Comparison of ENCODE assay signal across 8 cellular contexts in genomic region chr3:72447059-72447946, GRCh38. TPM values are rescaled to one million over a fixed set of nuclear protein-coding genes. Genes with fewer than 3 reads are reported as not detected.
A peak's percentile ranks its signal among the peaks of the same experiment; 100 is the strongest.
DNase-seq lines count a peak whose midpoint lies in the region; ATAC-seq and TF ChIP-seq lines count a peak whose summit lies in the region.

No MANE protein-coding gene starts in this region.

- H3K4me1 ChIP-seq in OCI-LY1 (ENCODE audit: insufficient read depth, low read length, severe bottlenecking) (peaks cover 35% of the 10 kb centered on the region), esophagus (ENCODE audit: control insufficient read depth in 2 of 2, insufficient read depth in 2 of 2, low read length in 1 of 2) (peaks cover 0 to 6% of the 10 kb centered on the region in 2 donors), muscle layer of colon (ENCODE audit: insufficient read depth, low read length) (peaks cover 11% of the 10 kb centered on the region)

- peaks cover 31% of the 10 kb centered on the region for H3K79me2 ChIP-seq in OCI-LY1 (ENCODE audit: insufficient read depth, low read length)

- in situ Hi-C loops in Caki2 (cut with HindIII; ENCODE audit: low pct_unique_long_range_greater_than_20kb, low sequenced_read_pairs), result no loop called here

- H3K9ac ChIP-seq in OCI-LY1 (ENCODE audit: low read length) (peak overlapping the region; percentile 78), muscle layer of colon (ENCODE audit: low read length) (no peak overlapping the region)

- H3K4me2 ChIP-seq in OCI-LY1 (ENCODE audit: low read length), result peak overlapping the region; percentile 84

- no peak for TF ChIP-seq CTCF in OCI-LY1 (IDR thresholded peaks at IDR 0.05; ENCODE audit: low read length)

- H3K9me2 ChIP-seq in OCI-LY1 (ENCODE audit: low read depth, low read length), result no peaks in the 10 kb centered on the region

- H3K36me3 ChIP-seq in OCI-LY1 (ENCODE audit: insufficient read depth, low read length) (peaks cover 7% of the 10 kb centered on the region), esophagus (ENCODE audit: control insufficient read depth in 2 of 2, insufficient read depth in 2 of 2, low read length in 1 of 2) (no peaks in the 10 kb centered on the region), muscle layer of colon (ENCODE audit: insufficient read depth, low read length) (no peaks in the 10 kb centered on the region)

- H3K9me3 ChIP-seq in OCI-LY1 (ENCODE audit: low read length) (no peaks in the 10 kb centered on the region), esophagus (ENCODE audit: control insufficient read depth in 2 of 2, insufficient read depth in 1 of 2, low read depth in 1 of 2, low read length in 1 of 2) (no peaks in the 10 kb centered on the region), muscle layer of colon (ENCODE audit: low read length) (no peaks in the 10 kb centered on the region)

- peak; percentile 61 for DNase-seq in Caki2 (ENCODE audit: low read depth)
- peak; percentile 30 for DNase-seq in HS-5 (ENCODE audit: low read depth)
- peak; percentile 97 for DNase-seq in activated T-cell treated with anti-CD3 and anti-CD28 coated beads, Interleukin-2, amount 50 U/mL, for 1 hour
- DNase-seq in stimulated activated CD8-positive, alpha-beta memory T cell treated with anti-CD3 and anti-CD28 coated beads, Interleukin-4, amount 100 ng/mL, for 4 hours (ENCODE audit: low read depth in 2 of 2, low spot score in 1 of 2), result peak; percentile 82 to 86

- H3K4me3 ChIP-seq in OCI-LY1 (ENCODE audit: low read depth, low read length, poor library complexity, severe bottlenecking), result peak overlapping the region; percentile 80
- peak overlapping the region; percentile 74 to 75 for H3K4me3 ChIP-seq in esophagus (ENCODE audit: low read depth in 1 of 2, low read length in 2 of 2)
- peak overlapping the region; percentile 45 to 53 for H3K4me3 ChIP-seq in muscle layer of colon (ENCODE audit: low read depth in 1 of 2, low read length in 2 of 2)

- peak; percentile 88 for ATAC-seq in GM21360 (IDR thresholded peaks at IDR 0.05; ENCODE audit: unreplicated experiment)

- H3F3A ChIP-seq in OCI-LY1 (ENCODE audit: insufficient read depth, low read length), result no peaks in the 10 kb centered on the region

- H3K27me3 ChIP-seq in OCI-LY1 (ENCODE audit: insufficient read depth, low read length), result no peaks in the 10 kb centered on the region; the same call in 1 of the 2 replicates
- H3K27me3 ChIP-seq in esophagus (ENCODE audit: control insufficient read depth in 1 of 2, insufficient read depth in 2 of 2, low read length in 2 of 2), result no peaks in the 10 kb centered on the region
- H3K27me3 ChIP-seq in muscle layer of colon (ENCODE audit: control insufficient read depth in 1 of 2, insufficient read depth in 2 of 2, low read length in 2 of 2), result no peaks in the 10 kb centered on the region

- H2AFZ ChIP-seq in OCI-LY1 (ENCODE audit: low read length), result 0 out of 2 replicates have a peak overlapping the region, but pooled peaks have one; percentile 75

- peaks cover 9% of the 10 kb centered on the region; the same call in 1 of the 2 replicates for H4K20me1 ChIP-seq in OCI-LY1 (ENCODE audit: insufficient read depth, low read length)

- WGBS in esophagus, 2 donors, result 7 to 14% methylated on average over 58 to 95 of the region's 97 CpGs

- no peak overlapping the region for H3K27ac ChIP-seq in OCI-LY1 (ENCODE audit: low read depth, low read length, poor library complexity, severe bottlenecking)
- H3K27ac ChIP-seq in esophagus (ENCODE audit: low read depth in 2 of 2, low read length in 1 of 2), result peak overlapping the region; percentile 58 to 79
- H3K27ac ChIP-seq in muscle layer of colon (ENCODE audit: low read depth, low read length), result peak overlapping the region; percentile 79

RNA-seq across cellular contexts. Expression of gene RYBP, which starts 0.9 kb away (rescaled TPM):
- total RNA-seq in Caki2 (2014; rRNA removed; shearing (Covaris generic); ENCODE audit: low replicate concordance), result 2.1 and 6.1 TPM in 2 replicates
- polyA plus RNA-seq in esophagus, result 1 to 10 TPM; 4.2 to 4.9 TPM

Comparison
In these comparisons a context has a peak if more than half of its experiments do, and no peak if none do; other contexts are left out.
1. DNase-seq: peak in every context shown above with its lines; median percentile 97 in activated T-cell treated with anti-CD3 and anti-CD28 coated beads, Interleukin-2, amount 50 U/mL, for 1 hour; 84 in stimulated activated CD8-positive, alpha-beta memory T cell treated with anti-CD3 and anti-CD28 coated beads, Interleukin-4, amount 100 ng/mL, for 4 hours; 61 in Caki2; 30 in HS-5.